ENCODE assay signal across 17 cellular contexts in genomic region chrX:458631-459061, GRCh38.
A peak's percentile ranks its signal among the peaks of the same experiment; 100 is the strongest.
DNase-seq lines count a peak whose midpoint lies in the region; ATAC-seq and TF ChIP-seq lines count a peak whose summit lies in the region.
"Had no signal": no experiment of that assay in that cellular context is flagged by ENCODE, and none has a peak within 500 bp of the region (broad histone marks: within the 10 kb centered on the region; RNA-seq: fewer than 3 reads in every experiment).

No MANE protein-coding gene starts in this region.

- H3K9me2 ChIP-seq in neural cell (ENCODE audit: insufficient read depth, low read length): no peaks in the 10 kb centered on the region

- H3K4me1 ChIP-seq in HEK293 (ENCODE audit: control insufficient read depth, insufficient read depth, low read length) (no peaks in the 10 kb centered on the region), sigmoid colon (no peaks in the 10 kb centered on the region)
- H3K4me1 ChIP-seq: HAP-1 had no signal

- H3K4me1 Mint-ChIP-seq in chondrocyte (ENCODE audit: low read depth): no peaks in the 10 kb centered on the region
- H3K4me1 Mint-ChIP-seq: GM23338 had no signal

- H3K36me3 ChIP-seq in HEK293 (ENCODE audit: control insufficient read depth in 2 of 2, insufficient read depth in 1 of 2, low read length in 2 of 2) (no peaks in the 10 kb centered on the region), neural cell (ENCODE audit: insufficient read depth, low read length) (no peaks in the 10 kb centered on the region), sigmoid colon (no peaks in the 10 kb centered on the region)
- H3K36me3 ChIP-seq: HAP-1 had no signal

- POLR2A ChIA-PET in HEK293 (lab: Yijun Ruan, JAX): no interaction called here

- H4K20me1 ChIP-seq in neural cell (ENCODE audit: insufficient read depth): no peaks in the 10 kb centered on the region

- TF ChIP-seq POLR2A in sigmoid colon (IDR thresholded peaks at IDR 0.05): no peak

- no peaks in the 10 kb centered on the region for H3F3A ChIP-seq in neural cell (ENCODE audit: insufficient read depth, low read length, poor library complexity, severe bottlenecking)

- DNase-seq in chondrocyte (ENCODE audit: low spot score): peak; percentile 53
- peak; percentile 25 for DNase-seq in sigmoid colon
- no peak for DNase-seq in NCI-H2107 treated with DMSO at 0.1 percent for 48 hours (lab: John Stamatoyannopoulos, UW; ENCODE audit: unreplicated experiment)
- no peak for DNase-seq in NCI-H446 (lab: John Stamatoyannopoulos, UW)
- DNase-seq in GM19238 (ENCODE audit: insufficient read length, low spot score): no peak
- DNase-seq: C1 segment of cervical spinal cord; Calu3; CD4-positive, alpha-beta memory T cell; COR-L47; DMS53; DMS79 treated with DMSO at 0.1 percent for 48 hours; GF-D8 had no signal

- no peak for ATAC-seq in HG02938 (IDR thresholded peaks at IDR 0.05; ENCODE audit: unreplicated experiment)

- no peaks in the 10 kb centered on the region for H3K9me3 ChIP-seq in HEK293 (ENCODE audit: control insufficient read depth, insufficient read depth, low read depth, low read length)
- no peaks in the 10 kb centered on the region for H3K9me3 ChIP-seq in neural cell (ENCODE audit: low read length)
- peaks cover 0 to 3% (median 0%) of the 10 kb centered on the region in 4 donors for H3K9me3 ChIP-seq in sigmoid colon
- H3K9me3 ChIP-seq: HAP-1 had no signal

- H3K4me3 ChIP-seq in HEK293 (ENCODE audit: low read depth, low read length) (no peak overlapping the region), neural cell (ENCODE audit: low read length) (no peak overlapping the region), sigmoid colon (no peak overlapping the region)
- H3K4me3 ChIP-seq: GM23338, HAP-1 had no signal

- WGBS in sigmoid colon, 2 donors: 93 to 94% methylated on average over 20 of the region's 20 CpGs

- no peaks in the 10 kb centered on the region for H3K36me3 Mint-ChIP-seq in chondrocyte (ENCODE audit: low read depth)

- TF ChIP-seq CTCF in HEK293 (tag by site-specific recombination; IDR thresholded peaks at IDR 0.05) (no peak), chondrocyte (IDR thresholded peaks at IDR 0.05) (no peak), neural cell (IDR thresholded peaks at IDR 0.05; ENCODE audit: poor library complexity, severe bottlenecking) (no peak), sigmoid colon (IDR thresholded peaks at IDR 0.05) (no peak)

- no peak overlapping the region for H3K4me2 ChIP-seq in neural cell (ENCODE audit: low read length)
- H3K4me2 ChIP-seq: GM23338 had no signal

- peaks cover 5% of the 10 kb centered on the region for H3K27me3 Mint-ChIP-seq in chondrocyte (ENCODE audit: low read depth)

- H3K9ac ChIP-seq in neural cell (ENCODE audit: low read length): no peak overlapping the region

- H2AFZ ChIP-seq in neural cell (ENCODE audit: low read depth, low read length): no peak overlapping the region
- H2AFZ ChIP-seq: GM23338 had no signal

- intact Hi-C loops in sigmoid colon (cut with DNase I): no loop called here

- H3K27ac Mint-ChIP-seq in chondrocyte (ENCODE audit: unreplicated experiment): no peak overlapping the region
- H3K27ac Mint-ChIP-seq: CD4-positive, alpha-beta memory T cell; GM23338 had no signal

- TF ChIP-seq EP300 in neural cell (conservative IDR thresholded peaks at IDR 0.05; ENCODE audit: poor library complexity, severe bottlenecking): no peak
- no peak for TF ChIP-seq EP300 in sigmoid colon (IDR thresholded peaks at IDR 0.05)

- no peaks in the 10 kb centered on the region for H3K27me3 ChIP-seq in neural cell (ENCODE audit: insufficient read depth, low read depth, low read length)
- H3K27me3 ChIP-seq in sigmoid colon: peaks cover 0 to 26% (median 0%) of the 10 kb centered on the region in 3 donors

- no peak overlapping the region for H3K4me3 Mint-ChIP-seq in chondrocyte (ENCODE audit: unreplicated experiment)
- H3K4me3 Mint-ChIP-seq: CD4-positive, alpha-beta memory T cell; GM23338 had no signal

- peaks cover 3% of the 10 kb centered on the region for H3K9me3 Mint-ChIP-seq in chondrocyte (ENCODE audit: low read depth)

- H3K27ac ChIP-seq in HEK293 (ENCODE audit: extremely low read depth, low read depth, low read length): no peak overlapping the region
- peak overlapping the region; percentile 82 for H3K27ac ChIP-seq in neural cell (ENCODE audit: low read length)
- H3K27ac ChIP-seq in sigmoid colon: no peak overlapping the region

- TF ChIP-seq RAD21 in neural cell (conservative IDR thresholded peaks at IDR 0.05): no peak

- H3K79me2 ChIP-seq in neural cell (replicated peaks; ENCODE audit: insufficient read depth, low read length): no peaks in the 10 kb centered on the region

- CTCF ChIA-PET in HEK293 (lab: Yijun Ruan, JAX): no interaction called here

TF ChIP-seq in HEK293, 187 proteins besides CTCF, POLR2A, EP300 and RAD21:
- TF ChIP-seq ZNF2 (tag by site-specific recombination; IDR thresholded peaks at IDR 0.05): no peak
- TF ChIP-seq MEIS1 (CRISPR knock-in tag; IDR thresholded peaks at IDR 0.05; ENCODE audit: borderline replicate concordance): no peak
- TF ChIP-seq ZNF121 (tag by site-specific recombination; IDR thresholded peaks at IDR 0.05): peak; percentile 73; the same call in 1 of the 2 replicates

TF ChIP-seq in neural cell, 6 proteins besides CTCF, POLR2A, EP300 and RAD21:
- TF ChIP-seq SMC3 (conservative IDR thresholded peaks at IDR 0.05; ENCODE audit: poor library complexity) (no peak), EZH2 (IDR thresholded peaks at IDR 0.05; ENCODE audit: borderline replicate concordance, insufficient read depth, low read length, poor library complexity, severe bottlenecking) (no peak), POLR2AphosphoS5 (IDR thresholded peaks at IDR 0.05) (no peak), MXI1 (conservative IDR thresholded peaks at IDR 0.05; ENCODE audit: poor library complexity, severe bottlenecking) (no peak), TAF1 (IDR thresholded peaks at IDR 0.05; ENCODE audit: low read depth) (no peak)
- TF ChIP-seq, protein P1, sequence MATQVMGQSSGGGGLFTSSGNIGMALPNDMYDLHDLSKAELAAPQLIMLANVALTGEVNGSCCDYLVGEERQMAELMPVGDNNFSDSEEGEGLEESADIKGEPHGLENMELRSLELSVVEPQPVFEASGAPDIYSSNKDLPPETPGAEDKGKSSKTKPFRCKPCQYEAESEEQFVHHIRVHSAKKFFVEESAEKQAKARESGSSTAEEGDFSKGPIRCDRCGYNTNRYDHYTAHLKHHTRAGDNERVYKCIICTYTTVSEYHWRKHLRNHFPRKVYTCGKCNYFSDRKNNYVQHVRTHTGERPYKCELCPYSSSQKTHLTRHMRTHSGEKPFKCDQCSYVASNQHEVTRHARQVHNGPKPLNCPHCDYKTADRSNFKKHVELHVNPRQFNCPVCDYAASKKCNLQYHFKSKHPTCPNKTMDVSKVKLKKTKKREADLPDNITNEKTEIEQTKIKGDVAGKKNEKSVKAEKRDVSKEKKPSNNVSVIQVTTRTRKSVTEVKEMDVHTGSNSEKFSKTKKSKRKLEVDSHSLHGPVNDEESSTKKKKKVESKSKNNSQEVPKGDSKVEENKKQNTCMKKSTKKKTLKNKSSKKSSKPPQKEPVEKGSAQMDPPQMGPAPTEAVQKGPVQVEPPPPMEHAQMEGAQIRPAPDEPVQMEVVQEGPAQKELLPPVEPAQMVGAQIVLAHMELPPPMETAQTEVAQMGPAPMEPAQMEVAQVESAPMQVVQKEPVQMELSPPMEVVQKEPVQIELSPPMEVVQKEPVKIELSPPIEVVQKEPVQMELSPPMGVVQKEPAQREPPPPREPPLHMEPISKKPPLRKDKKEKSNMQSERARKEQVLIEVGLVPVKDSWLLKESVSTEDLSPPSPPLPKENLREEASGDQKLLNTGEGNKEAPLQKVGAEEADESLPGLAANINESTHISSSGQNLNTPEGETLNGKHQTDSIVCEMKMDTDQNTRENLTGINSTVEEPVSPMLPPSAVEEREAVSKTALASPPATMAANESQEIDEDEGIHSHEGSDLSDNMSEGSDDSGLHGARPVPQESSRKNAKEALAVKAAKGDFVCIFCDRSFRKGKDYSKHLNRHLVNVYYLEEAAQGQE (IDR thresholded peaks at IDR 0.05; ENCODE audit: borderline replicate concordance): no peak

Comparison
In these comparisons a context has a peak if more than half of its experiments do, and no peak if none do; other contexts are left out.
1. DNase-seq: peak in chondrocyte (single experiment) and sigmoid colon (single experiment); none in NCI-H2107 treated with DMSO at 0.1 percent for 48 hours (single experiment), NCI-H446 (0 of 2) and GM19238 (single experiment).